2 cellular contexts compared by ENCODE assay signal in the genomic region with DNA sequence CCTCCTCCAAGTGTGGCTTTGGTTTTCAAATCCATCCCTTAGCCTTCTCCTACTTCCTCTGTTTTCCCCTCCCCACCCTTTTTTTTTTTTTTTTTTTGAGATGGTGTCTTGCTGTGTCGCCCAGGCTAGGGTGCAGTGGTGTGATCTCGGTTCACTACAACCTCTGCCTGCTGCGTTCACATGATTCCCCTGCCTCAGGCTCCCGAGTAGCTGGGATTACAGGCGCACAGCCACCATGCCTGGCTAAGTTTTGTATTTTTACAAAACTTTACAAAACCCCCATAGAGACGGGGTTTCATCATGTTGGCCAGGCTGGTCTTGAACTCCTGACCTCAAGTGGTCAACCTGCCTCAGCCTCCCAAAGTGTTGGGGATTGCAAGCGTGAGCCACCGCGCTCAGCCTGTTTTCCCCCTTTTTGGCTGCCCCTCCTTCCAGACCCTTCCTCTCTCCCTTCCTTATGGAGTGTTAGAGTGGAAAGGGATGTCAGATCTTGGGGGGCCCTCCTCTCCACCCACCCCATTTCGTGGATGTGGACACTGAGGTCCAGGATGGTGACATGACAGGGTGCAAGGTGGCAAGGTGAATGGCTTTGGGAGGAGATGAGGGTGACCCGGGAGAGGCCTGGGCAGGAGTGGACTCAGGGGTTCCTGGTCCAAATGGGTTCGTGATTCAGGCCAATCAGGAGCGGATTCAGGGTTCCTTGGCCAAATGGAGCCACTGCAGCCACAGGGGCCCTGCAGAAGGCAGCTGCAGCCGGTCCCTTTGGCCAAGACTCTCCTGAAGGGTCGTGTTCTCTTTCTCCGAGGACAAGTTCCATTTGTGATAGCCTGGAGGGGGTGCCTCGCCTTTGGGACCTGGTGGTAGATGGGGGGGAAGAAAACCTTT.
TF ChIP-seq lines count a peak whose summit lies in the region.

No MANE protein-coding gene starts in this region.

TF ChIP-seq in IMR-90, 13 proteins besides CTCF, POLR2A, EP300 and RAD21:
- TF ChIP-seq FOS (IDR thresholded peaks at IDR 0.05; ENCODE audit: low read depth, low read length) (no peak), MXI1 (IDR thresholded peaks at IDR 0.05; ENCODE audit: borderline replicate concordance, low read depth, low read length) (no peak), ELK1 (IDR thresholded peaks at IDR 0.05; ENCODE audit: borderline replicate concordance, low read depth, low read length) (no peak), BHLHE40 (IDR thresholded peaks at IDR 0.05; ENCODE audit: low read depth, low read length) (no peak), MAZ (IDR thresholded peaks at IDR 0.05; ENCODE audit: borderline replicate concordance, low read depth, low read length) (no peak), RFX5 (IDR thresholded peaks at IDR 0.05; ENCODE audit: low read depth, low read length) (no peak), MAFK (IDR thresholded peaks at IDR 0.05; ENCODE audit: low read depth, low read length) (no peak)
TF ChIP-seq in IMR-90: peak in this region for 0.

TF ChIP-seq in K562, 482 proteins besides CTCF, POLR2A, EP300 and RAD21:
- TF ChIP-seq RBM25 (IDR thresholded peaks at IDR 0.05; ENCODE audit: low read depth, low read length, severe bottlenecking) (peak; percentile 16), HNRNPUL1 (IDR thresholded peaks at IDR 0.05; ENCODE audit: low read length) (no peak), NR0B1 (IDR thresholded peaks at IDR 0.05; ENCODE audit: partially characterized antibody) (no peak), ZNF445 (CRISPR knock-in tag; IDR thresholded peaks at IDR 0.05; ENCODE audit: low read depth) (no peak), NCOA2 (IDR thresholded peaks at IDR 0.05; ENCODE audit: partially characterized antibody in 2 of 2) (no peak), AFF1 (IDR thresholded peaks at IDR 0.05; ENCODE audit: low read depth in 1 of 2, partially characterized antibody in 2 of 2) (no peak), IRF2 (CRISPR knock-in tag; IDR thresholded peaks at IDR 0.05) (no peak), KDM5B (IDR thresholded peaks at IDR 0.05; ENCODE audit: insufficient replicate concordance, low read depth, low read length) (no peak), FOXA3 (CRISPR knock-in tag; conservative IDR thresholded peaks at IDR 0.05 in 1 of 2, IDR thresholded peaks at IDR 0.05 in 1 of 2) (no peak), GTF2B (IDR thresholded peaks at IDR 0.05; ENCODE audit: extremely low read depth, insufficient read length) (no peak), BRF1 (IDR thresholded peaks at IDR 0.05; ENCODE audit: borderline replicate concordance, extremely low read depth, insufficient read length) (no peak), ZNF79 (CRISPR knock-in tag; IDR thresholded peaks at IDR 0.05; ENCODE audit: low read depth) (no peak), BCOR (IDR thresholded peaks at IDR 0.05) (peak; percentile 36; the same call in 1 of the 2 replicates), ZNF121 (CRISPR knock-in tag; conservative IDR thresholded peaks at IDR 0.05) (peak; percentile 85), ZMIZ1 (IDR thresholded peaks at IDR 0.05; ENCODE audit: low read depth in 2 of 2, low read length in 2 of 2) (no peak)
